1 cellular context compared by ENCODE assay signal in genomic region chr22:28911777-28912669, GRCh38.
TF ChIP-seq lines count a peak whose summit lies in the region.

No MANE protein-coding gene starts in this region.

TF ChIP-seq in HepG2, 621 proteins besides CTCF, POLR2A, EP300 and RAD21 (continued from another document and continues in another):
- TF ChIP-seq MLXIP (CRISPR knock-in tag; IDR thresholded peaks at IDR 0.05; ENCODE audit: borderline replicate concordance) (no peak; the same call in 1 of the 2 replicates), FOXP1 (IDR thresholded peaks at IDR 0.05) (no peak), FOXP1 (CRISPR knock-in tag; IDR thresholded peaks at IDR 0.05) (peak; percentile 82), GATA4 (IDR thresholded peaks at IDR 0.05; ENCODE audit: borderline replicate concordance, low read depth) (peak; percentile 97), ELF3 (CRISPR knock-in tag; IDR thresholded peaks at IDR 0.05) (peak; percentile 53), ZFY (CRISPR knock-in tag; IDR thresholded peaks at IDR 0.05) (peak; percentile 39; the same call in 1 of the 2 replicates), SMARCC2 (IDR thresholded peaks at IDR 0.05) (no peak), HOXA5 (CRISPR knock-in tag; IDR thresholded peaks at IDR 0.05) (0 out of 2 replicates have a peak, but pooled peaks have one; percentile 31), ETV6 (CRISPR knock-in tag; conservative IDR thresholded peaks at IDR 0.05) (no peak), HNRNPUL1 (IDR thresholded peaks at IDR 0.05; ENCODE audit: low read depth, low read length) (no peak), ZFP36L2 (CRISPR knock-in tag; IDR thresholded peaks at IDR 0.05) (no peak), FOXO1 (CRISPR knock-in tag; IDR thresholded peaks at IDR 0.05) (no peak), ZFX (CRISPR knock-in tag; IDR thresholded peaks at IDR 0.05; ENCODE audit: low read depth) (no peak), EED (CRISPR knock-in tag; IDR thresholded peaks at IDR 0.05) (no peak), SMC3 (IDR thresholded peaks at IDR 0.05; ENCODE audit: low read length) (no peak), SSRP1 (CRISPR knock-in tag; IDR thresholded peaks at IDR 0.05) (no peak), ZNF432 (CRISPR knock-in tag; IDR thresholded peaks at IDR 0.05; ENCODE audit: borderline replicate concordance) (no peak), RBM39 (IDR thresholded peaks at IDR 0.05; ENCODE audit: low read depth, low read length, poor library complexity, severe bottlenecking) (no peak), ZNF234 (CRISPR knock-in tag; conservative IDR thresholded peaks at IDR 0.05) (no peak), ZNF570 (CRISPR knock-in tag; IDR thresholded peaks at IDR 0.05; ENCODE audit: borderline replicate concordance) (no peak), PAXIP1 (CRISPR knock-in tag; conservative IDR thresholded peaks at IDR 0.05) (peak; percentile 74), STAT6 (CRISPR knock-in tag; IDR thresholded peaks at IDR 0.05; ENCODE audit: borderline replicate concordance) (no peak), KLF9 (CRISPR knock-in tag; IDR thresholded peaks at IDR 0.05; ENCODE audit: low read depth) (no peak), RNF2 (conservative IDR thresholded peaks at IDR 0.05; ENCODE audit: low read depth) (no peak), ZNF800 (CRISPR knock-in tag; IDR thresholded peaks at IDR 0.05) (no peak), TCF7L2 (IDR thresholded peaks at IDR 0.05; ENCODE audit: low read depth, low read length) (peak; percentile 33; the same call in 1 of the 2 replicates), RCOR2 (CRISPR knock-in tag; IDR thresholded peaks at IDR 0.05) (peak; percentile 18; the same call in 1 of the 2 replicates), YEATS4 (CRISPR knock-in tag; IDR thresholded peaks at IDR 0.05; ENCODE audit: borderline replicate concordance) (no peak), POGZ (CRISPR knock-in tag; IDR thresholded peaks at IDR 0.05) (no peak), SIX1 (CRISPR knock-in tag; IDR thresholded peaks at IDR 0.05; ENCODE audit: borderline replicate concordance) (no peak; the same call in 1 of the 2 replicates), FOXA3 (CRISPR knock-in tag; IDR thresholded peaks at IDR 0.05) (peak; percentile 88), MXD1 (CRISPR knock-in tag; IDR thresholded peaks at IDR 0.05) (no peak), CENPBD1 (CRISPR knock-in tag; IDR thresholded peaks at IDR 0.05; ENCODE audit: borderline replicate concordance, low read depth) (no peak), ZNF276 (CRISPR knock-in tag; IDR thresholded peaks at IDR 0.05; ENCODE audit: low read depth) (no peak), ZNF749 (CRISPR knock-in tag; IDR thresholded peaks at IDR 0.05; ENCODE audit: borderline replicate concordance) (no peak), MLLT10 (CRISPR knock-in tag; IDR thresholded peaks at IDR 0.05) (no peak), RERE (CRISPR knock-in tag; IDR thresholded peaks at IDR 0.05; ENCODE audit: low read depth) (peak; percentile 23; the same call in 1 of the 2 replicates), ZNF704 (CRISPR knock-in tag; IDR thresholded peaks at IDR 0.05; ENCODE audit: borderline replicate concordance) (no peak), ZNF672 (CRISPR knock-in tag; IDR thresholded peaks at IDR 0.05) (no peak), HHEX (CRISPR knock-in tag; IDR thresholded peaks at IDR 0.05) (peak; percentile 50; the same call in 1 of the 2 replicates), STAT5B (CRISPR knock-in tag; IDR thresholded peaks at IDR 0.05) (no peak)
